Comparison of ENCODE assay signal across 19 cellular contexts in the genomic region with DNA sequence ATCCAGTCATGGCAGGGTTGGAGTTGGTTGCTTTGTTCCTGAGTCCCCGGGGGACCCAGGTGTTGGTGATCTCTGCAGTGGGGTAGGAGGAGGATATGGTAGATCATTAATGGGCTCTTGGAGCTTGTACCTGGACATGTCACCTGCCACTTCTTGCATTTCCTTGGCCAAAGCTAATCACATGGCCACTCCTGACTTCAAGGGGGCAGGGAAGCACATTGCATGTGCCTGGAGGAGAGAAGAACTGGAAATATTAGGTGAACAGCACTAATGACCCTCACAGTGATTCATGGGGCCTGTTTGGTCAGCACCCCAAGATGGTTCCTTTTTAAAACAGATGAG.
DNase-seq lines count a peak whose midpoint lies in the region; TF ChIP-seq lines count a peak whose summit lies in the region.
"Had no signal": no experiment of that assay in that cellular context is flagged by ENCODE, and none has a peak within 500 bp of the region (broad histone marks: within the 10 kb centered on the region; RNA-seq: fewer than 3 reads in every experiment).

No MANE protein-coding gene starts in this region.

- no peak overlapping the region for H3K4me2 ChIP-seq in neuronal stem cell (ENCODE audit: insufficient read depth, low read length, poor library complexity, severe bottlenecking)
- H3K4me2 ChIP-seq: BLaER1 had no signal

- peaks cover 7% of the 10 kb centered on the region for H3K27me3 Mint-ChIP-seq in nephron (ENCODE audit: low read depth)

- H2AK5ac ChIP-seq in neuronal stem cell (ENCODE audit: low read depth, low read length), result no peak overlapping the region

- H3K36me3 ChIP-seq in thyroid gland (no peaks in the 10 kb centered on the region), neuronal stem cell (replicated peaks in 1 of 2; ENCODE audit: control insufficient read depth in 2 of 2, insufficient read depth in 2 of 2, low read length in 2 of 2) (no peaks in the 10 kb centered on the region)
- H3K36me3 ChIP-seq: BLaER1 had no signal

- H2BK15ac ChIP-seq in neuronal stem cell (ENCODE audit: low read length), result no peak overlapping the region

- no peak overlapping the region for H3K14ac ChIP-seq in neuronal stem cell (ENCODE audit: low read length)

- H3K4me1 Mint-ChIP-seq in nephron, result peaks cover 73% of the 10 kb centered on the region

- H3K18ac ChIP-seq in neuronal stem cell (ENCODE audit: low read length), result no peak overlapping the region

- peak overlapping the region; percentile 95 to 99 (median 98) for H3K27ac Mint-ChIP-seq in nephron

- H3K4me3 ChIP-seq in thyroid gland (replicated peaks in 1 of 3) (no peak overlapping the region), neuronal stem cell (ENCODE audit: low read length in 2 of 2) (no peak overlapping the region)
- H3K4me3 ChIP-seq: BLaER1, GM12878 had no signal

- no peak for TF ChIP-seq POLR2A in thyroid gland (IDR thresholded peaks at IDR 0.05)

- no peaks in the 10 kb centered on the region for H3K9me3 Mint-ChIP-seq in nephron

- H4K91ac ChIP-seq in neuronal stem cell (ENCODE audit: low read depth, low read length, poor library complexity), result no peak overlapping the region

- H3K23ac ChIP-seq in neuronal stem cell (ENCODE audit: low read depth, low read length, poor library complexity), result no peak overlapping the region

- H4K8ac ChIP-seq in neuronal stem cell (ENCODE audit: low read depth, low read length), result no peak overlapping the region

- H2AFZ ChIP-seq in neuronal stem cell (ENCODE audit: low read length), result no peak overlapping the region

- H3K4me1 ChIP-seq in thyroid gland (peaks cover 80 to 96% of the 10 kb centered on the region in 2 donors), neuronal stem cell (ENCODE audit: control insufficient read depth in 2 of 2, insufficient read depth in 1 of 2, low read depth in 1 of 2, low read length in 2 of 2) (peaks cover 19 to 22% of the 10 kb centered on the region in 2 donors)

- WGBS in thyroid gland, 2 donors, result 75 to 100% methylated on average over 1 of the region's 1 CpG
- WGBS in neuronal stem cell (ENCODE audit: extremely low coverage in 2 of 2, insufficient read length in 2 of 2, insufficient replicate concordance in 1 of 2), 2 donors, result no CpG with 5 or more reads among the region's 1 CpG

- no peak overlapping the region for H3K4ac ChIP-seq in neuronal stem cell (ENCODE audit: low read length)

- H3K4me3 Mint-ChIP-seq in nephron, result peak overlapping the region in 2 of 3 experiments; percentile 7 to 52

- TF ChIP-seq CTCF in nephron (IDR thresholded peaks at IDR 0.05; ENCODE audit: unreplicated experiment in 3 of 3) (no peak), thyroid gland (IDR thresholded peaks at IDR 0.05) (no peak)

- H3K36me3 Mint-ChIP-seq in nephron (ENCODE audit: low read depth), result no peaks in the 10 kb centered on the region

- no peak overlapping the region for H2BK120ac ChIP-seq in neuronal stem cell (ENCODE audit: low read depth, low read length)

- peak; percentile 5 for DNase-seq in DMS153 (lab: John Stamatoyannopoulos, UW)
- DNase-seq in DMS153 treated with DMSO at 0.1 percent for 48 hours (lab: John Stamatoyannopoulos, UW; ENCODE audit: unreplicated experiment), result no peak
- DNase-seq in epithelial cell of prostate (ENCODE audit: low read depth, low spot score), result no peak
- DNase-seq in thyroid gland, result no peak
- no peak for DNase-seq in neuronal stem cell (ENCODE audit: low spot score)
- DNase-seq in HUDEP-2 (lab: John Stamatoyannopoulos, UW; ENCODE audit: unreplicated experiment in 76 of 76), result no peak
- no peak for DNase-seq in NOMO-1 treated with dmso at 0.1 percent for 144 hours (lab: John Stamatoyannopoulos, UW; ENCODE audit: unreplicated experiment)
- DNase-seq: activated CD4-positive, alpha-beta T cell treated with anti-CD3 and anti-CD28 coated beads for 4 hours; activated CD8-positive, alpha-beta memory T cell treated with anti-CD3 and anti-CD28 coated beads, Interleukin-2, amount 50 U/mL, for 4 hours; activated gamma-delta T cell; effector memory CD4-positive, alpha-beta T cell; GF-D8; hypothalamus; Karpas-422; NCI-H1105; occipital lobe had no signal

- H3K9ac ChIP-seq in neuronal stem cell (ENCODE audit: low read depth, low read length, poor library complexity), result no peak overlapping the region
- H3K9ac ChIP-seq: BLaER1 had no signal

- no peaks in the 10 kb centered on the region for H3K27me3 ChIP-seq in thyroid gland
- no peaks in the 10 kb centered on the region for H3K27me3 ChIP-seq in neuronal stem cell (ENCODE audit: control insufficient read depth in 3 of 3, insufficient read depth in 3 of 3, low read depth in 1 of 3, low read length in 3 of 3)
- H3K27me3 ChIP-seq: BLaER1 had no signal

- no peak overlapping the region for H2BK5ac ChIP-seq in neuronal stem cell (ENCODE audit: low read length)

- intact Hi-C loops in thyroid gland (cut with DNase I), result no loop called here

- no peaks in the 10 kb centered on the region for H3K9me3 ChIP-seq in thyroid gland
- H3K9me3 ChIP-seq in neuronal stem cell (replicated peaks in 1 of 2; ENCODE audit: control insufficient read depth in 2 of 2, insufficient read depth in 1 of 2, low read depth in 1 of 2, low read length in 2 of 2), result peaks cover 0 to 1% of the 10 kb centered on the region in 2 donors
- H3K9me3 ChIP-seq: BLaER1 had no signal

- no peak overlapping the region for H2BK12ac ChIP-seq in neuronal stem cell (ENCODE audit: low read length)

- H3K27ac ChIP-seq in epithelial cell of prostate (peak overlapping the region; percentile 94), thyroid gland (peak overlapping the region; percentile 91 to 99 (median 91)), neuronal stem cell (replicated peaks; ENCODE audit: low read length) (no peak overlapping the region)
- H3K27ac ChIP-seq: BLaER1 had no signal

- H3K79me1 ChIP-seq in neuronal stem cell (ENCODE audit: low read depth, low read length), result no peaks in the 10 kb centered on the region
